ENCODE assay signal across 1 cellular context in genomic region chrX:78357342-78358055, GRCh38.
TF ChIP-seq lines count a peak whose summit lies in the region.

No MANE protein-coding gene starts in this region.

TF ChIP-seq in A549, 52 proteins besides CTCF, POLR2A, EP300 and RAD21 (continued from another document):
- TF ChIP-seq REST (IDR thresholded peaks at IDR 0.05): no peak
TF ChIP-seq in A549: peak in this region for 0.
